Comparison of ENCODE assay signal across 25 cellular contexts in genomic region chr10:48412081-48412480, GRCh38.
DNase-seq lines count a peak whose midpoint lies in the region; ATAC-seq, FAIRE-seq and TF ChIP-seq lines count a peak whose summit lies in the region.
"Had no signal": no experiment of that assay in that cellular context is flagged by ENCODE, and none has a peak within 500 bp of the region (broad histone marks: within the 10 kb centered on the region; RNA-seq: fewer than 3 reads in every experiment).

No MANE protein-coding gene starts in this region.

- H3K27me3 ChIP-seq in HepG2 (ENCODE audit: control insufficient read depth in 1 of 2, insufficient read depth in 2 of 2, low read length in 2 of 2): no peaks in the 10 kb centered on the region
- no peaks in the 10 kb centered on the region for H3K27me3 ChIP-seq in right lobe of liver
- no peaks in the 10 kb centered on the region for H3K27me3 ChIP-seq in K562 (ENCODE audit: control insufficient read depth in 2 of 2, insufficient read depth in 2 of 2, low read length in 2 of 2)
- H3K27me3 ChIP-seq: BE2C; BLaER1 treated with 17β-estradiol and CSF1 and Interleukin-3, amounts not matched to agents 10 nM and 100 nM had no signal

- H4K20me1 ChIP-seq in HepG2 (ENCODE audit: insufficient read depth, low read length): no peaks in the 10 kb centered on the region
- no peaks in the 10 kb centered on the region for H4K20me1 ChIP-seq in K562 (replicated peaks; ENCODE audit: control insufficient read depth, insufficient read depth, low read length)

- H3K9ac ChIP-seq in HepG2 (ENCODE audit: insufficient read depth, low read depth, low read length): no peak overlapping the region
- no peak overlapping the region for H3K9ac ChIP-seq in K562 (ENCODE audit: insufficient read depth in 1 of 2, low read depth in 2 of 2, low read length in 2 of 2)
- H3K9ac ChIP-seq: BLaER1 treated with 17β-estradiol and CSF1 and Interleukin-3, amounts not matched to agents 10 nM and 100 nM; GM23248 had no signal

- no peak for TF ChIP-seq RAD21 in HepG2 (CRISPR knock-in tag; IDR thresholded peaks at IDR 0.05)
- TF ChIP-seq RAD21 in K562 (CRISPR knock-in tag; conservative IDR thresholded peaks at IDR 0.05 in 1 of 2, IDR thresholded peaks at IDR 0.05 in 1 of 2): no peak

- no peak for TF ChIP-seq CTCF in HepG2 (CRISPR knock-in tag; IDR thresholded peaks at IDR 0.05)
- no peak for TF ChIP-seq CTCF in right lobe of liver (IDR thresholded peaks at IDR 0.05)
- no peak for TF ChIP-seq CTCF in K562 (IDR thresholded peaks at IDR 0.05 in 2 of 3, conservative IDR thresholded peaks at IDR 0.05 in 1 of 3; ENCODE audit: insufficient read depth in 2 of 3, low read depth in 1 of 3, low read length in 3 of 3)

- DNase-seq in HepG2 (ENCODE audit: low spot score) (no peak), right lobe of liver (no peak), OCI-M1 (lab: John Stamatoyannopoulos, UW) (peak; percentile 19), K562 (ENCODE audit: extremely low read depth in 1 of 4, low spot score in 3 of 4) (no peak), NCI-H510A (lab: John Stamatoyannopoulos, UW) (no peak), SKM-1 (lab: John Stamatoyannopoulos, UW; ENCODE audit: unreplicated experiment) (no peak), NCI-H345 treated with DMSO at 0.1 percent for 48 hours (lab: John Stamatoyannopoulos, UW; ENCODE audit: unreplicated experiment) (no peak)
- DNase-seq: 8988T; ACHN; AML-193; BE2C; CD4-positive, alpha-beta T cell; CD8-positive, alpha-beta memory T cell; DMS 273 treated with DMSO at 0.1 percent for 48 hours; DMS79; EL; GDM1; GM23248; H7; HCEC 1CT had no signal

- H3K36me3 ChIP-seq in HepG2 (replicated peaks in 1 of 2; ENCODE audit: control insufficient read depth in 1 of 2, insufficient read depth in 2 of 2, low read length in 2 of 2) (peaks cover 0 to 22% of the 10 kb centered on the region in 2 experiments; a peak in 1 of 5 replicates), right lobe of liver (peaks cover 0 to 5% (median 0%) of the 10 kb centered on the region in 4 donors), K562 (ENCODE audit: control insufficient read depth, insufficient read depth, low read length) (peaks cover 38% of the 10 kb centered on the region)

- ATAC-seq in HepG2: no peak
- no peak for ATAC-seq in right lobe of liver
- ATAC-seq in K562: no peak
- ATAC-seq: A549, GM12878 had no signal

- H3K27ac ChIP-seq in HepG2 (ENCODE audit: extremely low read length, insufficient read depth, low read length) (no peak overlapping the region), right lobe of liver (no peak overlapping the region), K562 (ENCODE audit: extremely low read depth, low read depth, low read length) (no peak overlapping the region)
- H3K27ac ChIP-seq: A549; BLaER1 treated with 17β-estradiol and CSF1 and Interleukin-3, amounts not matched to agents 10 nM and 100 nM; GM23248 had no signal

- TF ChIP-seq POLR2A in HepG2 (IDR thresholded peaks at IDR 0.05; ENCODE audit: insufficient read depth in 1 of 2, low read depth in 2 of 2, low read length in 2 of 2) (no peak), right lobe of liver (IDR thresholded peaks at IDR 0.05) (no peak), K562 (conservative IDR thresholded peaks at IDR 0.05) (no peak)

- in situ Hi-C loops in HepG2 (cut with HindIII; ENCODE audit: extremely low pct_ligation_motif_present, low pct_unique_long_range_greater_than_20kb) (no loop called here), K562 (cut with MboI) (no loop called here)

- no peak overlapping the region for H2AFZ ChIP-seq in HepG2 (ENCODE audit: low read length)
- H2AFZ ChIP-seq in K562 (ENCODE audit: low read depth, low read length): no peak overlapping the region
- H2AFZ ChIP-seq: GM23248 had no signal

- H3K4me3 ChIP-seq in HepG2 (replicated peaks in 1 of 3; ENCODE audit: insufficient read depth in 1 of 3, low read depth in 2 of 3, low read length in 3 of 3): no peak overlapping the region
- no peak overlapping the region for H3K4me3 ChIP-seq in right lobe of liver
- no peak overlapping the region for H3K4me3 ChIP-seq in K562
- H3K4me3 ChIP-seq: A549; BLaER1 treated with 17β-estradiol and CSF1 and Interleukin-3, amounts not matched to agents 10 nM and 100 nM; GM12878; GM23248 had no signal

- no peak for FAIRE-seq in HepG2 (lab: Jason Lieb, UNC)
- no peak for FAIRE-seq in K562 (lab: Jason Lieb, UNC)
- FAIRE-seq: A549, D721Med, GM12878, H1 had no signal

- no peaks in the 10 kb centered on the region for H3K79me2 ChIP-seq in HepG2 (ENCODE audit: insufficient read depth, low read length)
- H3K79me2 ChIP-seq in K562 (ENCODE audit: control insufficient read depth, insufficient read depth, low read length): 0 out of 3 replicates have a peak, but pooled peaks cover 3% of the 10 kb centered on the region

- H3K4me2 ChIP-seq in HepG2 (ENCODE audit: low read depth, low read length) (no peak overlapping the region), K562 (ENCODE audit: insufficient read depth, low read length) (no peak overlapping the region)
- H3K4me2 ChIP-seq: A549; BLaER1 treated with 17β-estradiol and CSF1 and Interleukin-3, amounts not matched to agents 10 nM and 100 nM had no signal

- WGBS in HepG2 (ENCODE audit: low lambda C conversion rate): 93% methylated on average over 3 of the region's 3 CpGs
- WGBS in right lobe of liver (ENCODE audit: insufficient coverage, low coverage, low lambda C conversion rate, missing lambda C conversion rate): 100% methylated on average over 3 of the region's 3 CpGs
- WGBS in K562 (ENCODE audit: insufficient coverage, low coverage, missing lambda C conversion rate): 91% methylated on average over 3 of the region's 3 CpGs

- CTCF ChIA-PET in HepG2 (lab: Yijun Ruan, JAX; ENCODE audit: low intra/inter-chr PET ratio, low total read pairs): no interaction called here
- CTCF ChIA-PET in K562 (lab: Yijun Ruan, JAX; ENCODE audit: low intra/inter-chr PET ratio): no interaction called here

- H3K4me1 ChIP-seq in HepG2 (ENCODE audit: insufficient read depth, low read length): peaks cover 21% of the 10 kb centered on the region
- no peaks in the 10 kb centered on the region for H3K4me1 ChIP-seq in right lobe of liver
- H3K4me1 ChIP-seq in K562 (replicated peaks in 1 of 2; ENCODE audit: control insufficient read depth in 2 of 2, insufficient read depth in 2 of 2, low read length in 2 of 2): peaks cover 0 to 6% of the 10 kb centered on the region in 2 experiments; a peak in 3 of 5 replicates
- H3K4me1 ChIP-seq: BE2C had no signal

- BruUV-seq in HepG2 (replicated peaks; lab: Mats Ljungman, UMichigan): no TSS peak
- no TSS peak for BruUV-seq in K562 (replicated peaks; lab: Mats Ljungman, UMichigan)

- POLR2A ChIA-PET in HepG2 (lab: Yijun Ruan, JAX) (no interaction called here), K562 (lab: Yijun Ruan, JAX) (interaction anchor here (1.1 to 1.4 kb wide), 3 partner anchors 12 to 31 kb away, joined by 3 to 5 read pairs (median 4); no protein-coding TSS in a partner anchor)

- intact Hi-C loops in HepG2 (cut with micrococcal nuclease; ENCODE audit: unreplicated experiment): loop anchor here (10.0 kb wide), 1 partner anchor 47 kb away; no protein-coding TSS in a partner anchor
- intact Hi-C loops in right lobe of liver (cut with DNase I): no loop called here
- intact Hi-C loops in K562 (cut with micrococcal nuclease): no loop called here

- no peaks in the 10 kb centered on the region for H3K9me3 ChIP-seq in HepG2 (ENCODE audit: low read length)
- no peaks in the 10 kb centered on the region for H3K9me3 ChIP-seq in right lobe of liver
- H3K9me3 ChIP-seq in K562 (replicated peaks; ENCODE audit: control insufficient read depth, insufficient read depth, low read depth, low read length): peaks cover 4% of the 10 kb centered on the region
- H3K9me3 ChIP-seq: BE2C had no signal

- TF ChIP-seq EP300 in HepG2 (IDR thresholded peaks at IDR 0.05; ENCODE audit: low read depth in 2 of 2, low read length in 2 of 2): no peak
- no peak for TF ChIP-seq EP300 in HepG2 (CRISPR knock-in tag; IDR thresholded peaks at IDR 0.05; ENCODE audit: borderline replicate concordance)
- TF ChIP-seq EP300 in K562 (IDR thresholded peaks at IDR 0.05; ENCODE audit: low read length): no peak

- H3K9me1 ChIP-seq in K562 (ENCODE audit: control insufficient read depth, insufficient read depth, low read length): no peaks in the 10 kb centered on the region

TF ChIP-seq in HepG2, 621 proteins besides CTCF, POLR2A, EP300 and RAD21:
- no peak for TF ChIP-seq ZNF414 (CRISPR knock-in tag; IDR thresholded peaks at IDR 0.05)
- TF ChIP-seq ZNF317 (CRISPR knock-in tag; IDR thresholded peaks at IDR 0.05): peak; percentile 96

TF ChIP-seq in K562, 482 proteins besides CTCF, POLR2A, EP300 and RAD21 (continues in another document):
- TF ChIP-seq CCAR2 (IDR thresholded peaks at IDR 0.05; ENCODE audit: low read depth, low read length) (no peak), BRCA1 (IDR thresholded peaks at IDR 0.05) (no peak), BRCA1 (CRISPR knock-in tag; IDR thresholded peaks at IDR 0.05) (no peak), XRCC3 (IDR thresholded peaks at IDR 0.05) (peak; percentile 84; the same call in 1 of the 2 replicates), SP2 (IDR thresholded peaks at IDR 0.05; ENCODE audit: extremely low read depth, low read depth, low read length, poor library complexity, severe bottlenecking) (no peak), TSHZ1 (CRISPR knock-in tag; IDR thresholded peaks at IDR 0.05) (no peak), POLR2AphosphoS2 (IDR thresholded peaks at IDR 0.05; ENCODE audit: low read length) (no peak), LEF1 (IDR thresholded peaks at IDR 0.05) (no peak)

Comparison
In these comparisons a context has a peak if more than half of its experiments do, and no peak if none do; other contexts are left out.
1. Of the 241 proteins assayed by ChIP-seq in both HepG2 and K562: peak only in HepG2: none; only in K562: CBX5, FOXP1 and TFAP4; in both: none; in neither: 236; mixed calls (peak in some experiments, not most) for 2.